In genomic region chr19:46603195-46603637, GRCh38 we compare ENCODE assay signal across 8 cellular contexts. TPM values are rescaled to one million over a fixed set of nuclear protein-coding genes. Genes with fewer than 3 reads are reported as not detected.
DNase-seq lines count a peak whose midpoint lies in the region; ATAC-seq and TF ChIP-seq lines count a peak whose summit lies in the region.

No MANE protein-coding gene starts in this region.

- peak overlapping the region; percentile 100 for H3K27ac Mint-ChIP-seq in activated naive CD8-positive, alpha-beta T cell treated with anti-CD3 and anti-CD28 coated beads for 36 hours

- H3K4me3 Mint-ChIP-seq in activated T-cell treated with anti-CD3 and anti-CD28 coated beads, Interleukin-2, amount 50 U/mL, for 4 hours = peak overlapping the region; percentile 95
- H3K4me3 Mint-ChIP-seq in activated naive CD8-positive, alpha-beta T cell treated with anti-CD3 and anti-CD28 coated beads for 36 hours = peak overlapping the region; percentile 96

- peak overlapping the region; percentile 99 to 100 for H3K4me3 ChIP-seq in tibial artery

- peaks cover 15% of the 10 kb centered on the region for H3K36me3 Mint-ChIP-seq in activated T-cell treated with anti-CD3 and anti-CD28 coated beads, Interleukin-2, amount 50 U/mL, for 4 hours (ENCODE audit: insufficient read depth)
- H3K36me3 Mint-ChIP-seq in activated naive CD8-positive, alpha-beta T cell treated with anti-CD3 and anti-CD28 coated beads for 36 hours = peaks cover 41% of the 10 kb centered on the region

- peaks cover 9% of the 10 kb centered on the region for H3K9me3 Mint-ChIP-seq in activated T-cell treated with anti-CD3 and anti-CD28 coated beads, Interleukin-2, amount 50 U/mL, for 4 hours
- H3K9me3 Mint-ChIP-seq in activated naive CD8-positive, alpha-beta T cell treated with anti-CD3 and anti-CD28 coated beads for 36 hours = peaks cover 9% of the 10 kb centered on the region

- peaks cover 18 to 27% (median 18%) of the 10 kb centered on the region in 3 donors for H3K36me3 ChIP-seq in tibial artery

- H3K27me3 ChIP-seq in tibial artery = no peaks in the 10 kb centered on the region

- peak overlapping the region; percentile 99 to 100 for H3K27ac ChIP-seq in tibial artery

- intact Hi-C loops in tibial artery (cut with DNase I; ENCODE audit: low total_unique reads) = no loop called here

- no peak for DNase-seq in activated T-cell treated with anti-CD3 and anti-CD28 coated beads, Interleukin-2, amount 50 U/mL, for 4 hours
- no peak for DNase-seq in activated T-cell treated with anti-CD3 and anti-CD28 coated beads for 4 hours
- DNase-seq in activated naive CD8-positive, alpha-beta T cell treated with anti-CD3 and anti-CD28 coated beads for 36 hours = no peak
- peak; percentile 72 for DNase-seq in left lobe of liver (ENCODE audit: low spot score)
- peak in 1 of 2 donors; percentile 71 for DNase-seq in tibial artery
- DNase-seq in KG1 (lab: John Stamatoyannopoulos, UW) = no peak
- no peak for DNase-seq in hepatic stellate cell (ENCODE audit: low spot score)
- DNase-seq in ecto neural progenitor cell (ENCODE audit: low spot score) = no peak

- H3K9me3 ChIP-seq in tibial artery = peaks cover 0 to 2% (median 0%) of the 10 kb centered on the region in 3 donors

- no peak for ATAC-seq in activated T-cell treated with anti-CD3 and anti-CD28 coated beads, Interleukin-2, amount 50 U/mL, for 4 hours
- peak; percentile 6 for ATAC-seq in left lobe of liver

- no peak for TF ChIP-seq CTCF in tibial artery (IDR thresholded peaks at IDR 0.05)

- peaks cover 38% of the 10 kb centered on the region for H3K4me1 Mint-ChIP-seq in activated T-cell treated with anti-CD3 and anti-CD28 coated beads, Interleukin-2, amount 50 U/mL, for 4 hours (ENCODE audit: low read depth)
- peaks cover 37% of the 10 kb centered on the region for H3K4me1 Mint-ChIP-seq in activated naive CD8-positive, alpha-beta T cell treated with anti-CD3 and anti-CD28 coated beads for 36 hours

- peaks cover 0 to 58% (median 47%) of the 10 kb centered on the region in 4 donors for H3K4me1 ChIP-seq in tibial artery

- H3K27me3 Mint-ChIP-seq in activated T-cell treated with anti-CD3 and anti-CD28 coated beads, Interleukin-2, amount 50 U/mL, for 4 hours (ENCODE audit: low read depth) = no peaks in the 10 kb centered on the region
- no peaks in the 10 kb centered on the region for H3K27me3 Mint-ChIP-seq in activated naive CD8-positive, alpha-beta T cell treated with anti-CD3 and anti-CD28 coated beads for 36 hours

RNA-seq across cellular contexts. Expression of gene CALM3, which starts 2.1 kb away (rescaled TPM):
- 100 to 1,000 TPM; 237 to 257 (median 239) TPM for total RNA-seq in activated T-cell treated with anti-CD3 and anti-CD28 coated beads, Interleukin-2, amount 50 U/mL, for 4 hours
- total RNA-seq in activated naive CD8-positive, alpha-beta T cell treated with anti-CD3 and anti-CD28 coated beads for 36 hours = 100 to 1,000 TPM; 567 TPM
- 89.6 TPM for total RNA-seq in left lobe of liver

RNA-seq across cellular contexts. Expression of gene PTGIR, which starts 21.7 kb away (rescaled TPM):
- 1 to 10 TPM; 2.2 to 5.8 (median 4.3) TPM for total RNA-seq in activated T-cell treated with anti-CD3 and anti-CD28 coated beads, Interleukin-2, amount 50 U/mL, for 4 hours
- total RNA-seq in activated naive CD8-positive, alpha-beta T cell treated with anti-CD3 and anti-CD28 coated beads for 36 hours = 10 to 100 TPM; 43.9 to 46.7 TPM
- total RNA-seq in left lobe of liver = 3.0 TPM

RNA-seq across cellular contexts. Expression of gene GNG8, which starts 32.8 kb away (rescaled TPM):
- total RNA-seq in activated T-cell treated with anti-CD3 and anti-CD28 coated beads, Interleukin-2, amount 50 U/mL, for 4 hours = 1 to 10 TPM; 1.5 to 2.6 (median 2.4) TPM
- 10 to 100 TPM; 20.4 to 21.3 TPM for total RNA-seq in activated naive CD8-positive, alpha-beta T cell treated with anti-CD3 and anti-CD28 coated beads for 36 hours
- not detected for total RNA-seq in left lobe of liver

RNA-seq across cellular contexts. Expression of gene DACT3, which starts 57.8 kb away (rescaled TPM):
- under 1 TPM; 0.50 to 0.71 (median 0.63) TPM for total RNA-seq in activated T-cell treated with anti-CD3 and anti-CD28 coated beads, Interleukin-2, amount 50 U/mL, for 4 hours
- 1 to 10 TPM; 3.7 to 3.9 TPM for total RNA-seq in activated naive CD8-positive, alpha-beta T cell treated with anti-CD3 and anti-CD28 coated beads for 36 hours
- 1.2 TPM for total RNA-seq in left lobe of liver

Comparison
In these comparisons a context has a peak if more than half of its experiments do, and no peak if none do; other contexts are left out.
1. RNA of gene PTGIR, which starts 21.7 kb away (total RNA-seq): 43.9 to 46.7 TPM in activated naive CD8-positive, alpha-beta T cell treated with anti-CD3 and anti-CD28 coated beads for 36 hours; 2.2 to 5.8 TPM in activated T-cell treated with anti-CD3 and anti-CD28 coated beads, Interleukin-2, amount 50 U/mL, for 4 hours and 3.0 TPM in left lobe of liver (single experiment); every median in the first group is over 4 times any median in the second.
2. RNA of gene GNG8, which starts 32.8 kb away (total RNA-seq): 20.4 to 21.3 TPM in activated naive CD8-positive, alpha-beta T cell treated with anti-CD3 and anti-CD28 coated beads for 36 hours; 1.5 to 2.6 TPM in activated T-cell treated with anti-CD3 and anti-CD28 coated beads, Interleukin-2, amount 50 U/mL, for 4 hours and not detected in left lobe of liver (single experiment); every median in the first group is over 4 times any median in the second.